Comparison of ENCODE assay signal across 16 cellular contexts in genomic region chr2:108805782-108806181, GRCh38. TPM values are rescaled to one million over a fixed set of nuclear protein-coding genes. Genes with fewer than 3 reads are reported as not detected.
A peak's percentile ranks its signal among the peaks of the same experiment; 100 is the strongest.
DNase-seq lines count a peak whose midpoint lies in the region; ATAC-seq, FAIRE-seq and TF ChIP-seq lines count a peak whose summit lies in the region.
"Had no signal": no experiment of that assay in that cellular context is flagged by ENCODE, and none has a peak within 500 bp of the region (broad histone marks: within the 10 kb centered on the region; RNA-seq: fewer than 3 reads in every experiment).

No MANE protein-coding gene starts in this region.

- no peaks in the 10 kb centered on the region for H3K9me2 ChIP-seq in MM.1S (replicated peaks; ENCODE audit: insufficient read depth, low read length)

- no peaks in the 10 kb centered on the region for H3F3A ChIP-seq in MM.1S (ENCODE audit: insufficient read depth, low read length)

- no peak for TF ChIP-seq CTCF in right lobe of liver (IDR thresholded peaks at IDR 0.05)
- TF ChIP-seq CTCF in HepG2 (CRISPR knock-in tag; IDR thresholded peaks at IDR 0.05) = no peak
- TF ChIP-seq CTCF in VCaP (conservative IDR thresholded peaks at IDR 0.05) = no peak
- TF ChIP-seq CTCF in MM.1S (IDR thresholded peaks at IDR 0.05; ENCODE audit: low read length) = no peak
- no peak for TF ChIP-seq CTCF in prostate gland (IDR thresholded peaks at IDR 0.05)

- ATAC-seq in right lobe of liver (peak; percentile 31 to 76 (median 69)), HepG2 (no peak), left lobe of liver (peak; percentile 67)
- ATAC-seq: PC-3 had no signal

- in situ Hi-C loops in HepG2 (cut with HindIII; ENCODE audit: extremely low pct_ligation_motif_present, low pct_unique_long_range_greater_than_20kb) = no loop called here

- H3K27me3 ChIP-seq in right lobe of liver (no peaks in the 10 kb centered on the region), HepG2 (ENCODE audit: control insufficient read depth in 1 of 2, insufficient read depth in 2 of 2, low read length in 2 of 2) (no peaks in the 10 kb centered on the region), MM.1S (replicated peaks; ENCODE audit: insufficient read depth, low read length) (no peaks in the 10 kb centered on the region), prostate gland (replicated peaks; ENCODE audit: insufficient read depth) (no peaks in the 10 kb centered on the region)
- H3K27me3 ChIP-seq: SJCRH30 had no signal

- H4K20me1 ChIP-seq in HepG2 (ENCODE audit: insufficient read depth, low read length) (no peaks in the 10 kb centered on the region), MM.1S (ENCODE audit: insufficient read depth, low read length) (no peaks in the 10 kb centered on the region)

- H2AFZ ChIP-seq in HepG2 (ENCODE audit: low read length) = no peak overlapping the region
- no peak overlapping the region for H2AFZ ChIP-seq in MM.1S (ENCODE audit: low read length)

- H3K27ac ChIP-seq in right lobe of liver (peak overlapping the region in 2 of 3 donors; percentile 1 to 19), HepG2 (ENCODE audit: extremely low read length, insufficient read depth, low read length) (no peak overlapping the region), VCaP (peak overlapping the region; percentile 50), MM.1S (ENCODE audit: low read length) (no peak overlapping the region), prostate gland (no peak overlapping the region)
- H3K27ac ChIP-seq: C4-2B, SJCRH30 had no signal

- H3K4me1 ChIP-seq in right lobe of liver = peaks cover 0 to 11% (median 3%) of the 10 kb centered on the region in 4 donors
- H3K4me1 ChIP-seq in HepG2 (ENCODE audit: insufficient read depth, low read length) = peaks cover 16% of the 10 kb centered on the region
- H3K4me1 ChIP-seq in MM.1S (ENCODE audit: low read length) = no peaks in the 10 kb centered on the region
- no peaks in the 10 kb centered on the region for H3K4me1 ChIP-seq in prostate gland (replicated peaks)
- H3K4me1 ChIP-seq: SJCRH30 had no signal

- H3K79me2 ChIP-seq in HepG2 (ENCODE audit: insufficient read depth, low read length) (peaks cover 27% of the 10 kb centered on the region), MM.1S (ENCODE audit: low read length) (peaks cover 17% of the 10 kb centered on the region)

- intact Hi-C loops in right lobe of liver (cut with DNase I) (no loop called here), HepG2 (cut with micrococcal nuclease; ENCODE audit: unreplicated experiment) (no loop called here), prostate gland (cut with DNase I) (no loop called here)

- no peak for TF ChIP-seq RAD21 in HepG2 (CRISPR knock-in tag; IDR thresholded peaks at IDR 0.05)

- H3K36me3 ChIP-seq in right lobe of liver (no peaks in the 10 kb centered on the region), HepG2 (replicated peaks in 1 of 2; ENCODE audit: control insufficient read depth in 1 of 2, insufficient read depth in 2 of 2, low read length in 2 of 2) (peaks cover 2 to 45% of the 10 kb centered on the region in 2 experiments), MM.1S (replicated peaks; ENCODE audit: insufficient read depth, low read length) (no peaks in the 10 kb centered on the region; the same call in 1 of the 2 replicates), prostate gland (no peaks in the 10 kb centered on the region)

- peaks cover 0 to 8% (median 4%) of the 10 kb centered on the region in 4 donors for H3K9me3 ChIP-seq in right lobe of liver
- peaks cover 29% of the 10 kb centered on the region for H3K9me3 ChIP-seq in HepG2 (ENCODE audit: low read length)
- no peaks in the 10 kb centered on the region for H3K9me3 ChIP-seq in MM.1S (replicated peaks; ENCODE audit: insufficient read depth, low read length)
- H3K9me3 ChIP-seq in prostate gland = no peaks in the 10 kb centered on the region

- no peak for FAIRE-seq in HepG2 (lab: Jason Lieb, UNC)
- FAIRE-seq: GM19239 had no signal

- no TSS peak for BruUV-seq in HepG2 (replicated peaks; lab: Mats Ljungman, UMichigan)

- TF ChIP-seq EP300 in HepG2 (IDR thresholded peaks at IDR 0.05; ENCODE audit: low read depth in 2 of 2, low read length in 2 of 2) (no peak), HepG2 (CRISPR knock-in tag; IDR thresholded peaks at IDR 0.05; ENCODE audit: borderline replicate concordance) (no peak)

- TF ChIP-seq POLR2A in right lobe of liver (IDR thresholded peaks at IDR 0.05) (no peak), HepG2 (IDR thresholded peaks at IDR 0.05; ENCODE audit: insufficient read depth in 1 of 2, low read depth in 2 of 2, low read length in 2 of 2) (no peak), prostate gland (IDR thresholded peaks at IDR 0.05) (no peak)

- H3K4me3 ChIP-seq in right lobe of liver = peak overlapping the region in 2 of 3 donors; percentile 5 to 18
- no peak overlapping the region for H3K4me3 ChIP-seq in HepG2 (replicated peaks in 1 of 3; ENCODE audit: insufficient read depth in 1 of 3, low read depth in 2 of 3, low read length in 3 of 3)
- H3K4me3 ChIP-seq in MM.1S (ENCODE audit: low read length) = no peak overlapping the region
- no peak overlapping the region for H3K4me3 ChIP-seq in prostate gland
- H3K4me3 ChIP-seq: SJCRH30 had no signal

- CTCF ChIA-PET in HepG2 (lab: Yijun Ruan, JAX; ENCODE audit: low intra/inter-chr PET ratio, low total read pairs) = no interaction called here

- H3K4me2 ChIP-seq in HepG2 (ENCODE audit: low read depth, low read length) = no peak overlapping the region
- no peak overlapping the region for H3K4me2 ChIP-seq in MM.1S (ENCODE audit: low read depth, low read length)

- DNase-seq in right lobe of liver (no peak), HepG2 (ENCODE audit: low spot score) (no peak), left lobe of liver (ENCODE audit: low spot score) (no peak), MM.1S (no peak), prostate gland (ENCODE audit: low spot score) (no peak), NCI-H510A (lab: John Stamatoyannopoulos, UW) (no peak)
- DNase-seq: H7, IMR-90, Karpas-422, NCI-H187, NCI-H526, PC-3 had no signal

- H3K9ac ChIP-seq in HepG2 (ENCODE audit: insufficient read depth, low read depth, low read length) (no peak overlapping the region), MM.1S (ENCODE audit: low read length) (no peak overlapping the region)

- POLR2A ChIA-PET in HepG2 (lab: Yijun Ruan, JAX) = no interaction called here

- 28% methylated on average over 1 of the region's 1 CpG for WGBS in right lobe of liver (ENCODE audit: insufficient coverage, low coverage, low lambda C conversion rate, missing lambda C conversion rate)
- 93% methylated on average over 1 of the region's 1 CpG for WGBS in HepG2 (ENCODE audit: low lambda C conversion rate)
- WGBS in prostate gland = 48% methylated on average over 1 of the region's 1 CpG

TF ChIP-seq in HepG2, 621 proteins besides CTCF, POLR2A, EP300 and RAD21 (continues in another document):
- no peak for TF ChIP-seq MIER2 (CRISPR knock-in tag; IDR thresholded peaks at IDR 0.05)
- TF ChIP-seq MZF1 (CRISPR knock-in tag; IDR thresholded peaks at IDR 0.05; ENCODE audit: borderline replicate concordance) = no peak
- no peak for TF ChIP-seq HMGA1 (CRISPR knock-in tag; conservative IDR thresholded peaks at IDR 0.05)
- no peak for TF ChIP-seq HMG20A (CRISPR knock-in tag; IDR thresholded peaks at IDR 0.05; ENCODE audit: borderline replicate concordance)
- no peak for TF ChIP-seq NFKB2 (CRISPR knock-in tag; IDR thresholded peaks at IDR 0.05; ENCODE audit: borderline replicate concordance)

RNA-seq across cellular contexts. Expression of gene CCDC138, which starts 19.2 kb away (rescaled TPM):
- total RNA-seq in right lobe of liver (1 to 10 TPM; 1.3 to 3.3 (median 2.4) TPM), HepG2 (2016; rRNA removed; fragmentation: Illumina TruSeq; extraction: Trizol) (32.5 and 44.3 TPM in 2 replicates), left lobe of liver (3.1 TPM), prostate gland (1 to 10 TPM; 4.2 to 4.5 TPM)
- 31.4 and 38.1 TPM in 2 replicates for total RNA-seq in HepG2 (2016; cell fraction: cytosol; rRNA removed; fragmentation: Illumina TruSeq; extraction: Trizol; ENCODE audit: low read depth)
- 34.4 and 42.7 TPM in 2 replicates for total RNA-seq in HepG2 (2016; cell fraction: insoluble cytoplasmic fraction; rRNA removed; fragmentation: Illumina TruSeq; extraction: Trizol)
- total RNA-seq in HepG2 (2016; cell fraction: membrane; rRNA removed; fragmentation: Illumina TruSeq; extraction: Trizol) = 25.4 and 30.0 TPM in 2 replicates
- 36.9 and 38.4 TPM in 2 replicates for total RNA-seq in HepG2 (2016; cell fraction: nucleus; rRNA removed; fragmentation: Illumina TruSeq; extraction: Trizol)
- 4.1 and 5.6 TPM in 2 replicates for polyA plus RNA-seq in HepG2 (2011; rRNA removed)
- polyA plus RNA-seq in HepG2 (2011; cell fraction: cytosol; rRNA removed) = 2.0 and 3.1 TPM in 2 replicates
- polyA plus RNA-seq in HepG2 (2011; cell fraction: nucleus; rRNA removed) = 3.6 and 5.6 TPM in 2 replicates
- 7.3 and 9.7 TPM in 2 replicates for polyA plus RNA-seq in HepG2 (2012)
- 2.2 and 3.0 TPM in 2 replicates for polyA plus RNA-seq in HepG2 (2016; cell fraction: cytosol; fragmentation: Illumina TruSeq; extraction: Trizol; ENCODE audit: low read depth)
- 23.6 and 26.3 TPM in 2 replicates for polyA plus RNA-seq in HepG2 (2016; cell fraction: insoluble cytoplasmic fraction; fragmentation: Illumina TruSeq; extraction: Trizol; ENCODE audit: low read depth)
- 3.6 and 4.9 TPM in 2 replicates for polyA plus RNA-seq in HepG2 (2016; cell fraction: membrane; fragmentation: Illumina TruSeq; extraction: Trizol; ENCODE audit: low read depth)
- polyA plus RNA-seq in HepG2 (2016; cell fraction: nucleus; fragmentation: Illumina TruSeq; extraction: Trizol; ENCODE audit: insufficient read depth, low read depth) = 21.7 and 22.3 TPM in 2 replicates
- polyA minus RNA-seq in HepG2 (2011; rRNA and poly(A)+ RNA removed; ENCODE audit: low replicate concordance) = 6.6 and 12.6 TPM in 2 replicates
- polyA minus RNA-seq in HepG2 (2011; cell fraction: cytosol; rRNA and poly(A)+ RNA removed) = 5.5 and 5.9 TPM in 2 replicates
- polyA minus RNA-seq in HepG2 (2011; cell fraction: nucleus; rRNA and poly(A)+ RNA removed) = 34.2 and 34.6 TPM in 2 replicates

Comparison
In these comparisons a context has a peak if more than half of its experiments do, and no peak if none do; other contexts are left out.
1. H3K27ac ChIP-seq: peak in right lobe of liver (2 of 3) and VCaP (single experiment); none in HepG2 (single experiment), MM.1S (single experiment) and prostate gland (0 of 2).
2. H3K4me3 ChIP-seq: peak in right lobe of liver (2 of 3); none in HepG2 (0 of 3), MM.1S (single experiment) and prostate gland (0 of 2).